In the genomic region with DNA sequence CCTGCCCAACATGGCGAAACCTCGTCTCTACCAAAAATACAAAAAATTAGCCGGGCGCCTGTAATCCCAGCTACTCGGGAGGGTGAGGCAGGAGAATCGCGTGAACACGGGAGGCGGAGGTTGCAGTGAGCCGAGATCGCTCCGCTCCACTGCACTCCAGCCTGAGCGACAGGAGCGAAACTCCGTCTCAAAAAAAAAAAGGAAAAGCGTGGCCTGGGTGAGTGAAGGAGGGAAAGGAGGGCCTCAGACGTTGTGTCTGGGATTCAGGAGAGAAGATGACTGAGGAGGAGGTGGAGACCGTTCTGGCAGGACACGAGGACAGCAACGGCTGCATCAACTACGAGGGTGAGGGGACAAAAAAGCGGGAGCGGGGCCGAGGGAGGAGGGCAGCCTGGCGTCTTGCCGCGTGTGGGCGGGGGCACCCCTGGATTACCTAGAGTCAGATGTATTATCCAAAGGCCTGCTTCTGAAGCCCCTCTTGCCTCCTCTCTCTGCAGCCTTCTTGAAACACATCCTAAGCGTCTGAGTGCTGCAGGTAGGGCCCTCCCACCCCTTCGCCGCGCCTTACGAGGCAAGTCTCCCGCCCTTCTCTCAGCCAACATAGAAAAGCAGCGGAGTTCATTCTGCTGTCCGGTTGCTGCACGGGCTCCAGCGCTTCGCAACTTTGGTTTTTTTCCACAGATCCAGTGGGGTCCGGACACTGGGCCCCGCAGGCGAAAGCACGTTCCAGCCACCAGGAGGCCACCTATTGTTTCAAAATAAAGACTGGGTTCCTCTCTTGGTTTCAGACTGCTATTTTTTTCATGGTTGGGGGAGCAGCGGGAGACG, we compare ENCODE assay signal across 8 cellular contexts. TPM values are rescaled to one million over a fixed set of nuclear protein-coding genes. Genes with fewer than 3 reads are reported as not detected.
A peak's percentile ranks its signal among the peaks of the same experiment; 100 is the strongest.
DNase-seq lines count a peak whose midpoint lies in the region; ATAC-seq, FAIRE-seq and TF ChIP-seq lines count a peak whose summit lies in the region.

No MANE protein-coding gene starts in this region.

- H3K4me1 ChIP-seq in BLaER1 treated with 17β-estradiol and CSF1 and Interleukin-3, amounts not matched to agents 10 nM and 100 nM, result peaks cover 53 to 73% (median 67%) of the 10 kb centered on the region in 10 experiments

- FAIRE-seq in GM19239 (lab: Jason Lieb, UNC), result no peak

- H4K20me1 ChIP-seq in BLaER1 treated with 17β-estradiol and CSF1 and Interleukin-3, amounts not matched to agents 10 nM and 100 nM, result peaks cover 32 to 41% (median 36%) of the 10 kb centered on the region in 11 experiments

- intact Hi-C loops in dorsolateral prefrontal cortex (cut with DNase I), result loop anchor here (2.0 kb wide), 4 partner anchors 31 to 65 kb away; partner anchors contain the start of gene SMARCC2 (in 1 of the 2)
- intact Hi-C loops in lower leg skin (cut with DNase I; ENCODE audit: low total_unique reads), result loop anchor here (2.0 kb wide), 1 partner anchor 29 kb away; the partner anchor contains the start of gene ESYT1

- H3K9me3 ChIP-seq in BLaER1 treated with 17β-estradiol and CSF1 and Interleukin-3, amounts not matched to agents 10 nM and 100 nM (replicated peaks in 1 of 11), result no peaks in the 10 kb centered on the region

- DNase-seq in GM19239 (ENCODE audit: insufficient read length, low spot score) (peak; percentile 52), NCI-H526 treated with DMSO at 0.1 percent for 48 hours (lab: John Stamatoyannopoulos, UW) (peak; percentile 74), dorsolateral prefrontal cortex (peak; percentile 32 to 66 (median 51)), lower leg skin (ENCODE audit: low spot score in 2 of 2) (peak; percentile 74 to 96)
- DNase-seq in activated CD4-positive, alpha-beta T cell treated with anti-CD3 and anti-CD28 coated beads, Interleukin-2, amount 50 U/mL, for 24 hours (ENCODE audit: low read depth in 1 of 2, low spot score in 1 of 2), result peak; percentile 17 to 51
- DNase-seq in stimulated activated CD4-positive, alpha-beta T cell treated with anti-CD3 and anti-CD28 coated beads, Interleukin-4, amount 100 ng/mL, for 4 hours, result peak; percentile 46

- no peak for TF ChIP-seq POLR2A in lower leg skin (IDR thresholded peaks at IDR 0.05)

- TF ChIP-seq CTCF in dorsolateral prefrontal cortex (IDR thresholded peaks at IDR 0.05 in 54 of 56, conservative IDR thresholded peaks at IDR 0.05 in 2 of 56; ENCODE audit: low read depth in 1 of 56, partially characterized antibody in 56 of 56) (peak in 52 of 56 donors; percentile 8 to 60 (median 39)), lower leg skin (IDR thresholded peaks at IDR 0.05) (peak in 1 of 3 donors; percentile 75)

- peak; percentile 27 for ATAC-seq in HG03520 (IDR thresholded peaks at IDR 0.05; ENCODE audit: unreplicated experiment)

- peak overlapping the region; percentile 84 to 96 (median 95) for H3K4me2 ChIP-seq in BLaER1 treated with 17β-estradiol and CSF1 and Interleukin-3, amounts not matched to agents 10 nM and 100 nM

- H3K27ac ChIP-seq in BLaER1 treated with 17β-estradiol and CSF1 and Interleukin-3, amounts not matched to agents 10 nM and 100 nM, result peak overlapping the region in 10 of 11 experiments; percentile 54 to 97 (median 92); a peak in 21 of 22 replicates
- peak overlapping the region; percentile 66 to 97 (median 92) for H3K27ac ChIP-seq in dorsolateral prefrontal cortex

- 3 to 4% methylated on average over 44 to 45 of the region's 45 CpGs for WGBS in lower leg skin, 2 donors

- peaks cover 42 to 64% (median 49%) of the 10 kb centered on the region in 11 experiments for H3K36me3 ChIP-seq in BLaER1 treated with 17β-estradiol and CSF1 and Interleukin-3, amounts not matched to agents 10 nM and 100 nM

- H3K27me3 ChIP-seq in BLaER1 treated with 17β-estradiol and CSF1 and Interleukin-3, amounts not matched to agents 10 nM and 100 nM, result no peaks in the 10 kb centered on the region
- H3K27me3 ChIP-seq in dorsolateral prefrontal cortex, result no peaks in the 10 kb centered on the region

- peak overlapping the region; percentile 63 to 99 (median 91) for H3K4me3 ChIP-seq in BLaER1 treated with 17β-estradiol and CSF1 and Interleukin-3, amounts not matched to agents 10 nM and 100 nM
- H3K4me3 ChIP-seq in dorsolateral prefrontal cortex (peak overlapping the region; percentile 60 to 95 (median 85)), lower leg skin (ENCODE audit: low read depth, poor library complexity, severe bottlenecking) (peak overlapping the region; percentile 4)

- peak overlapping the region; percentile 70 to 98 (median 94) for H3K9ac ChIP-seq in BLaER1 treated with 17β-estradiol and CSF1 and Interleukin-3, amounts not matched to agents 10 nM and 100 nM

RNA-seq across cellular contexts. Expression of gene MYL6, which starts 0.7 kb away (rescaled TPM):
- total RNA-seq in dorsolateral prefrontal cortex (100 to 1,000 TPM; 295 to 716 (median 377) TPM), lower leg skin (1,000 to 10,000 TPM in 1 of 4 donors, 100 to 1,000 TPM in 3; 700 to 1,156 (median 824) TPM)

RNA-seq across cellular contexts. Expression of gene MYL6B, which starts 5.0 kb away (rescaled TPM):
- total RNA-seq in dorsolateral prefrontal cortex (100 to 1,000 TPM in 116 of 120 experiments, 10 to 100 TPM in 4; 75.7 to 236 (median 160) TPM), lower leg skin (10 to 100 TPM in 3 of 4 donors, 1 to 10 TPM in 1; 9.0 to 40.1 (median 22.5) TPM)

RNA-seq across cellular contexts. Expression of gene ESYT1, which starts 29.3 kb away (rescaled TPM):
- 10 to 100 TPM; 32.5 to 86.2 (median 56.5) TPM for total RNA-seq in dorsolateral prefrontal cortex
- 10 to 100 TPM; 51.2 to 84.1 (median 64.9) TPM for total RNA-seq in lower leg skin

RNA-seq across cellular contexts. Expression of gene SMARCC2, which starts 31.9 kb away (rescaled TPM):
- total RNA-seq in dorsolateral prefrontal cortex, result 100 to 1,000 TPM; 144 to 252 (median 196) TPM
- total RNA-seq in lower leg skin, result 10 to 100 TPM; 55.3 to 90.5 (median 63.5) TPM

RNA-seq across cellular contexts. Expression of gene ZC3H10, which starts 39.3 kb away (rescaled TPM):
- total RNA-seq in dorsolateral prefrontal cortex (10 to 100 TPM in 25 of 120 experiments, 1 to 10 TPM in 95; 4.3 to 14.7 (median 8.4) TPM), lower leg skin (1 to 10 TPM; 3.4 to 4.4 (median 3.7) TPM)

Comparison
In these comparisons a context has a peak if more than half of its experiments do, and no peak if none do; other contexts are left out.
1. Peak in every context shown above with its lines: DNase-seq, ATAC-seq, H3K4me3 ChIP-seq and H3K27ac ChIP-seq.
2. H3K4me3 ChIP-seq: peak in every context shown above with its lines; median percentile 91 in BLaER1 treated with 17β-estradiol and CSF1 and Interleukin-3, amounts not matched to agents 10 nM and 100 nM; 85 in dorsolateral prefrontal cortex; 4 in lower leg skin.
3. DNase-seq: peak in every context shown above with its lines; median percentile 85 in lower leg skin; 74 in NCI-H526 treated with DMSO at 0.1 percent for 48 hours; 52 in GM19239; 51 in dorsolateral prefrontal cortex; 46 in stimulated activated CD4-positive, alpha-beta T cell treated with anti-CD3 and anti-CD28 coated beads, Interleukin-4, amount 100 ng/mL, for 4 hours; 34 in activated CD4-positive, alpha-beta T cell treated with anti-CD3 and anti-CD28 coated beads, Interleukin-2, amount 50 U/mL, for 24 hours.